8 cellular contexts compared by ENCODE assay signal in genomic region chr1:99264201-99265021, GRCh38. TPM values are rescaled to one million over a fixed set of nuclear protein-coding genes. Genes with fewer than 3 reads are reported as not detected.
DNase-seq lines count a peak whose midpoint lies in the region; ATAC-seq, FAIRE-seq and TF ChIP-seq lines count a peak whose summit lies in the region.

Gene PLPPR4, plus strand, starts transcription at chr1:99264492. Its CDS starts 102 bp downstream, at chr1:99264594.

- no peak within 1 kb of the TSS for H3K4me3 Mint-ChIP-seq in stimulated activated effector memory CD8-positive, alpha-beta T cell treated with anti-CD3 and anti-CD28 coated beads, Interleukin-12 subunit alpha, Interleukin-12 subunit beta, amount 100 ng/mL, for 72 hours

- no peaks in the 10 kb centered on the region for H3K79me2 ChIP-seq in GM23248 (ENCODE audit: insufficient read depth)

- WGBS in GM23248 (ENCODE audit: low coverage in 1 of 2, low lambda C conversion rate in 2 of 2, missing lambda C conversion rate in 2 of 2), 2 experiments = 4 to 5% methylated on average over 43 to 49 of the region's 51 CpGs

- H3K27me3 ChIP-seq in GM23248 (replicated peaks; ENCODE audit: insufficient read depth) (no peaks in the 10 kb centered on the region), layer of hippocampus (ENCODE audit: control insufficient read depth, insufficient read depth, low read length) (peaks cover 2% of the 10 kb centered on the region)

- in situ Hi-C loops in GM23248 (cut with MboI) = no loop called here

- H3K9me3 ChIP-seq in GM23248 (ENCODE audit: low read depth) = no peaks in the 10 kb centered on the region

- no peaks in the 10 kb centered on the region for H3K36me3 Mint-ChIP-seq in stimulated activated effector memory CD8-positive, alpha-beta T cell treated with anti-CD3 and anti-CD28 coated beads, Interleukin-12 subunit alpha, Interleukin-12 subunit beta, amount 100 ng/mL, for 72 hours

- peak within 1 kb of the TSS; percentile 68 for H3K4me2 ChIP-seq in GM23248 (ENCODE audit: unreplicated experiment)

- H3K4me3 ChIP-seq in GM23248 = peak within 1 kb of the TSS; percentile 68

- peak within 1 kb of the TSS; percentile 85 for H2AFZ ChIP-seq in GM23248

- DNase-seq in GM23248 (peak; percentile 82), NCI-H774 (lab: John Stamatoyannopoulos, UW) (peak; percentile 52), cortex of kidney (lab: John Stamatoyannopoulos, UW) (peak; percentile 6), GM19239 (ENCODE audit: insufficient read length, low spot score) (no peak), GM20000 (ENCODE audit: low spot score) (no peak)
- DNase-seq in stimulated activated effector memory CD8-positive, alpha-beta T cell treated with anti-CD3 and anti-CD28 coated beads, Interleukin-12 subunit alpha, Interleukin-12 subunit beta, amount 100 ng/mL, for 72 hours (ENCODE audit: low spot score in 2 of 2) = no peak

- peaks cover 23% of the 10 kb centered on the region for H3F3A ChIP-seq in GM23248 (ENCODE audit: insufficient read depth)

- no peaks in the 10 kb centered on the region for H3K36me3 ChIP-seq in GM23248 (ENCODE audit: low read depth)

- H3K9me3 Mint-ChIP-seq in stimulated activated effector memory CD8-positive, alpha-beta T cell treated with anti-CD3 and anti-CD28 coated beads, Interleukin-12 subunit alpha, Interleukin-12 subunit beta, amount 100 ng/mL, for 72 hours = no peaks in the 10 kb centered on the region

- H3K9ac ChIP-seq in GM23248 = peak within 1 kb of the TSS; percentile 38; the same call in 1 of the 2 replicates

- FAIRE-seq in GM19239 (lab: Jason Lieb, UNC) = no peak

- H3K27ac ChIP-seq in GM23248 = no peak within 1 kb of the TSS
- peak within 1 kb of the TSS; percentile 42 for H3K27ac ChIP-seq in layer of hippocampus (ENCODE audit: low read depth, low read length)

- TF ChIP-seq CTCF in GM20000 (IDR thresholded peaks at IDR 0.05; ENCODE audit: extremely low read depth, missing control alignments) = no peak

- no peak within 1 kb of the TSS for H3K27ac Mint-ChIP-seq in stimulated activated effector memory CD8-positive, alpha-beta T cell treated with anti-CD3 and anti-CD28 coated beads, Interleukin-12 subunit alpha, Interleukin-12 subunit beta, amount 100 ng/mL, for 72 hours

- peak; percentile 49 for ATAC-seq in stimulated activated effector memory CD8-positive, alpha-beta T cell treated with anti-CD3 and anti-CD28 coated beads, Interleukin-12 subunit alpha, Interleukin-12 subunit beta, amount 100 ng/mL, for 72 hours
- no peak for ATAC-seq in HG02885 (IDR thresholded peaks at IDR 0.05; ENCODE audit: poor library complexity, unreplicated experiment)

- peaks cover 12% of the 10 kb centered on the region for H3K4me1 ChIP-seq in GM23248 (ENCODE audit: insufficient read depth)

- H4K20me1 ChIP-seq in GM23248 (ENCODE audit: insufficient read depth) = no peaks in the 10 kb centered on the region

- no peaks in the 10 kb centered on the region for H3K9me2 ChIP-seq in GM23248 (ENCODE audit: insufficient read depth)

- no peaks in the 10 kb centered on the region for H3K4me1 Mint-ChIP-seq in stimulated activated effector memory CD8-positive, alpha-beta T cell treated with anti-CD3 and anti-CD28 coated beads, Interleukin-12 subunit alpha, Interleukin-12 subunit beta, amount 100 ng/mL, for 72 hours

RNA-seq across cellular contexts. Expression of gene PLPPR4, which starts in this region (rescaled TPM):
- total RNA-seq in GM23248 (2014; rRNA removed; shearing (Covaris generic)) = 1.7 and 1.8 TPM in 2 replicates
- 0.61 and 0.79 TPM in 2 replicates for polyA plus RNA-seq in GM23248 (2016; fragmentation: Nextera tagmentation; extraction: Ambion mirVana)

Comparison
In these comparisons a context has a peak if more than half of its experiments do, and no peak if none do; other contexts are left out.
1. DNase-seq: peak in GM23248 (single experiment), NCI-H774 (single experiment) and cortex of kidney (single experiment); none in stimulated activated effector memory CD8-positive, alpha-beta T cell treated with anti-CD3 and anti-CD28 coated beads, Interleukin-12 subunit alpha, Interleukin-12 subunit beta, amount 100 ng/mL, for 72 hours (0 of 2), GM19239 (single experiment) and GM20000 (single experiment).